In the genomic region with DNA sequence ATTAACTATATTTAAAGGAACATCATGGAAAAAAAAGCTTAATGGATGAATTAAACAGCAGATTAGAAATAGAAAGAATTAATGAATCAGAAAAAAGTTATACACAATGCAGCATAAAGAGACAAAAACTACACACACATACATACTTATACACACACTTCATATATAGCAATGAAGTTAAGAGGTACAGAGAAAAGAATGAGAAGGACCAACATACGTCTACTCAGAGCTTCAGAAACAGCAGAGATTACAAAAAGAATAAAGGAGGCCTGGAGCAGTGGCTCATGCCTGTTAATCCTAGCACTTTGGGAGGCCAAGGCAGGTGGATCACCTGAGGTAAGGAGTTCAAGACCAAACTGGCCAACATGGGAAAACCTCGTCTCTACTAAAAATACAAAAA, we compare ENCODE assay signal across 23 cellular contexts.
"Had no signal": no experiment of that assay in that cellular context is flagged by ENCODE, and none has a peak within 500 bp of the region (broad histone marks: within the 10 kb centered on the region; RNA-seq: fewer than 3 reads in every experiment).

No MANE protein-coding gene starts in this region.

- DNase-seq: stimulated activated CD4-positive, alpha-beta T cell treated with anti-CD3 and anti-CD28 coated beads, Interleukin-2, amount 100 ng/mL, for 48 hours; stimulated activated CD4-positive, alpha-beta T cell treated with anti-CD3 and anti-CD28 coated beads, Interleukin-4, amount 100 ng/mL, for 1 hour; stimulated activated CD4-positive, alpha-beta T cell treated with anti-CD3 and anti-CD28 coated beads, Interleukin-4, amount 100 ng/mL, for 24 hours; stimulated activated CD4-positive, alpha-beta T cell treated with anti-CD3 and anti-CD28 coated beads, Interleukin-4, amount 100 ng/mL, for 4 hours; stimulated activated CD8-positive, alpha-beta memory T cell treated with anti-CD3 and anti-CD28 coated beads, Interleukin-4, amount 100 ng/mL, for 48 hours; stimulated activated naive B cell treated with anti-CD40 and anti-IgM and Interleukin-4, amounts not matched to agents 10 μg/mL and 1 μg/mL and 100 μg/mL, for 72 hours; stimulated activated naive CD4-positive, alpha-beta T cell; stimulated activated naive CD4-positive, alpha-beta T cell treated with Interleukin-2 at 50 U/mL for 16 hours; stimulated activated naive CD8-positive, alpha-beta T cell treated with anti-CD3 and anti-CD28 coated beads, Interleukin-15, amount 100 ng/mL, for 72 hours; stimulated activated naive CD8-positive, alpha-beta T cell treated with anti-CD3 and anti-CD28 coated beads, Interleukin-15, Interleukin-2, amounts not matched to agents 100 U/mL and 50 U/mL, for 24 hours; stomach; substantia nigra; testis; thyroid gland; tibial artery; transverse colon; trophoblast cell; upper lobe of left lung; upper lobe of right lung; uterus had no signal

- H3K9me3 ChIP-seq: suprapubic skin, testis, thoracic aorta, thyroid gland, tibial artery, upper lobe of right lung, uterus had no signal

- H3K27me3 ChIP-seq: testis, thyroid gland, tibial artery, tibial nerve, transverse colon, upper lobe of left lung, uterus had no signal

- H3K4me1 ChIP-seq: stomach, suprapubic skin, testis, thyroid gland, tibial nerve, transverse colon, upper lobe of left lung, upper lobe of right lung, uterus had no signal

- H3K4me3 ChIP-seq: stomach, suprapubic skin, testis, thoracic aorta, thyroid gland, tibial artery, tibial nerve, transverse colon, upper lobe of left lung, upper lobe of right lung, uterus had no signal

- H3K27ac ChIP-seq: stomach, suprapubic skin, testis, thoracic aorta, thyroid gland, tibial artery, tibial nerve, transverse colon, upper lobe of left lung, upper lobe of right lung, uterus had no signal

- H3K36me3 ChIP-seq: stomach, suprapubic skin, thoracic aorta, thyroid gland, tibial artery, tibial nerve, transverse colon, upper lobe of left lung, upper lobe of right lung, uterus had no signal
